Comparison of ENCODE assay signal across 2 cellular contexts in the genomic region with DNA sequence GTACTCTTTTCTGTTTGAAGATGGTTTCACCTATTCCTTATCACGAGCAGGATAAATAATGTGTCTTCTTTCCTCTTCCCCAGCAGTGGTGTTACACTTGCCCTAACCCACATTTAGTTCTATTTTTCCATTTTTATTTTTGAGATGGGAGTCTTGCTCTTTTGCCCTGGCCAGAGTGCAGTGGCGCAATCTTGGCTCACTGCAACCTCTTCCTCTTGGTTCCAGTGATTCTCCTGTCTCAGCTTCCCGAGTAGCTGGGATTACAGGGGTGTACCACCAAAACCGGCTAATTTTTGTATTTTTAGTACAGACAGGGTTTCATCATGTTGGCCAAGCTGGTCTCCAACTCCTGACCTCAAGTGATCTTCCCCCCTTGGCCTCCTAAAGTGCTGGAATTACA.
TF ChIP-seq lines count a peak whose summit lies in the region.

No MANE protein-coding gene starts in this region.

TF ChIP-seq in HepG2, 621 proteins besides CTCF, POLR2A, EP300 and RAD21 (continued from another document):
- TF ChIP-seq, protein P1, sequence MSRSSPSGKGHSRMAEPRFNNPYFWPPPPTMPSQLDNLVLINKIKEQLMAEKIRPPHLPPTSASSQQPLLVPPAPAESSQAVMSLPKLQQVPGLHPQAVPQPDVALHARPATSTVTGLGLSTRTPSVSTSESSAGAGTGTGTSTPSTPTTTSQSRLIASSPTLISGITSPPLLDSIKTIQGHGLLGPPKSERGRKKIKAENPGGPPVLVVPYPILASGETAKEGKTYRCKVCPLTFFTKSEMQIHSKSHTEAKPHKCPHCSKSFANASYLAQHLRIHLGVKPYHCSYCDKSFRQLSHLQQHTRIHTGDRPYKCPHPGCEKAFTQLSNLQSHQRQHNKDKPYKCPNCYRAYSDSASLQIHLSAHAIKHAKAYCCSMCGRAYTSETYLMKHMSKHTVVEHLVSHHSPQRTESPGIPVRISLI (CRISPR knock-in tag; IDR thresholded peaks at IDR 0.05; ENCODE audit: borderline replicate concordance), result no peak
- TF ChIP-seq, protein P2, sequence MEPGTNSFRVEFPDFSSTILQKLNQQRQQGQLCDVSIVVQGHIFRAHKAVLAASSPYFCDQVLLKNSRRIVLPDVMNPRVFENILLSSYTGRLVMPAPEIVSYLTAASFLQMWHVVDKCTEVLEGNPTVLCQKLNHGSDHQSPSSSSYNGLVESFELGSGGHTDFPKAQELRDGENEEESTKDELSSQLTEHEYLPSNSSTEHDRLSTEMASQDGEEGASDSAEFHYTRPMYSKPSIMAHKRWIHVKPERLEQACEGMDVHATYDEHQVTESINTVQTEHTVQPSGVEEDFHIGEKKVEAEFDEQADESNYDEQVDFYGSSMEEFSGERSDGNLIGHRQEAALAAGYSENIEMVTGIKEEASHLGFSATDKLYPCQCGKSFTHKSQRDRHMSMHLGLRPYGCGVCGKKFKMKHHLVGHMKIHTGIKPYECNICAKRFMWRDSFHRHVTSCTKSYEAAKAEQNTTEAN (CRISPR knock-in tag; conservative IDR thresholded peaks at IDR 0.05), result no peak
- peak; percentile 59 for TF ChIP-seq CEBPG (CRISPR knock-in tag; IDR thresholded peaks at IDR 0.05)
- 0 out of 2 replicates have a peak, but pooled peaks have one; percentile 29 for TF ChIP-seq HNF4A (CRISPR knock-in tag; IDR thresholded peaks at IDR 0.05)
- TF ChIP-seq, protein P3, sequence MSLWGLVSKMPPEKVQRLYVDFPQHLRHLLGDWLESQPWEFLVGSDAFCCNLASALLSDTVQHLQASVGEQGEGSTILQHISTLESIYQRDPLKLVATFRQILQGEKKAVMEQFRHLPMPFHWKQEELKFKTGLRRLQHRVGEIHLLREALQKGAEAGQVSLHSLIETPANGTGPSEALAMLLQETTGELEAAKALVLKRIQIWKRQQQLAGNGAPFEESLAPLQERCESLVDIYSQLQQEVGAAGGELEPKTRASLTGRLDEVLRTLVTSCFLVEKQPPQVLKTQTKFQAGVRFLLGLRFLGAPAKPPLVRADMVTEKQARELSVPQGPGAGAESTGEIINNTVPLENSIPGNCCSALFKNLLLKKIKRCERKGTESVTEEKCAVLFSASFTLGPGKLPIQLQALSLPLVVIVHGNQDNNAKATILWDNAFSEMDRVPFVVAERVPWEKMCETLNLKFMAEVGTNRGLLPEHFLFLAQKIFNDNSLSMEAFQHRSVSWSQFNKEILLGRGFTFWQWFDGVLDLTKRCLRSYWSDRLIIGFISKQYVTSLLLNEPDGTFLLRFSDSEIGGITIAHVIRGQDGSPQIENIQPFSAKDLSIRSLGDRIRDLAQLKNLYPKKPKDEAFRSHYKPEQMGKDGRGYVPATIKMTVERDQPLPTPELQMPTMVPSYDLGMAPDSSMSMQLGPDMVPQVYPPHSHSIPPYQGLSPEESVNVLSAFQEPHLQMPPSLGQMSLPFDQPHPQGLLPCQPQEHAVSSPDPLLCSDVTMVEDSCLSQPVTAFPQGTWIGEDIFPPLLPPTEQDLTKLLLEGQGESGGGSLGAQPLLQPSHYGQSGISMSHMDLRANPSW (CRISPR knock-in tag; IDR thresholded peaks at IDR 0.05; ENCODE audit: borderline replicate concordance), result no peak
- TF ChIP-seq ZNF354B (CRISPR knock-in tag; IDR thresholded peaks at IDR 0.05), result no peak
- peak; percentile 56 for TF ChIP-seq CEBPB (IDR thresholded peaks at IDR 0.05; ENCODE audit: borderline replicate concordance, low read depth, low read length)

TF ChIP-seq in SK-N-SH treated with all-trans-retinoic acid at 6 μM for 48 hours, 23 proteins besides CTCF, POLR2A, EP300 and RAD21 (continued from another document):
- TF ChIP-seq, protein P4, sequence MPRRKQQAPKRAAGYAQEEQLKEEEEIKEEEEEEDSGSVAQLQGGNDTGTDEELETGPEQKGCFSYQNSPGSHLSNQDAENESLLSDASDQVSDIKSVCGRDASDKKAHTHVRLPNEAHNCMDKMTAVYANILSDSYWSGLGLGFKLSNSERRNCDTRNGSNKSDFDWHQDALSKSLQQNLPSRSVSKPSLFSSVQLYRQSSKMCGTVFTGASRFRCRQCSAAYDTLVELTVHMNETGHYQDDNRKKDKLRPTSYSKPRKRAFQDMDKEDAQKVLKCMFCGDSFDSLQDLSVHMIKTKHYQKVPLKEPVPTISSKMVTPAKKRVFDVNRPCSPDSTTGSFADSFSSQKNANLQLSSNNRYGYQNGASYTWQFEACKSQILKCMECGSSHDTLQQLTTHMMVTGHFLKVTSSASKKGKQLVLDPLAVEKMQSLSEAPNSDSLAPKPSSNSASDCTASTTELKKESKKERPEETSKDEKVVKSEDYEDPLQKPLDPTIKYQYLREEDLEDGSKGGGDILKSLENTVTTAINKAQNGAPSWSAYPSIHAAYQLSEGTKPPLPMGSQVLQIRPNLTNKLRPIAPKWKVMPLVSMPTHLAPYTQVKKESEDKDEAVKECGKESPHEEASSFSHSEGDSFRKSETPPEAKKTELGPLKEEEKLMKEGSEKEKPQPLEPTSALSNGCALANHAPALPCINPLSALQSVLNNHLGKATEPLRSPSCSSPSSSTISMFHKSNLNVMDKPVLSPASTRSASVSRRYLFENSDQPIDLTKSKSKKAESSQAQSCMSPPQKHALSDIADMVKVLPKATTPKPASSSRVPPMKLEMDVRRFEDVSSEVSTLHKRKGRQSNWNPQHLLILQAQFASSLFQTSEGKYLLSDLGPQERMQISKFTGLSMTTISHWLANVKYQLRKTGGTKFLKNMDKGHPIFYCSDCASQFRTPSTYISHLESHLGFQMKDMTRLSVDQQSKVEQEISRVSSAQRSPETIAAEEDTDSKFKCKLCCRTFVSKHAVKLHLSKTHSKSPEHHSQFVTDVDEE (CRISPR knock-in tag; IDR thresholded peaks at IDR 0.05), result no peak
- TF ChIP-seq SNAI2 (CRISPR knock-in tag; IDR thresholded peaks at IDR 0.05), result no peak
- TF ChIP-seq GLIS3 (CRISPR knock-in tag; IDR thresholded peaks at IDR 0.05), result no peak
- TF ChIP-seq, protein P5, sequence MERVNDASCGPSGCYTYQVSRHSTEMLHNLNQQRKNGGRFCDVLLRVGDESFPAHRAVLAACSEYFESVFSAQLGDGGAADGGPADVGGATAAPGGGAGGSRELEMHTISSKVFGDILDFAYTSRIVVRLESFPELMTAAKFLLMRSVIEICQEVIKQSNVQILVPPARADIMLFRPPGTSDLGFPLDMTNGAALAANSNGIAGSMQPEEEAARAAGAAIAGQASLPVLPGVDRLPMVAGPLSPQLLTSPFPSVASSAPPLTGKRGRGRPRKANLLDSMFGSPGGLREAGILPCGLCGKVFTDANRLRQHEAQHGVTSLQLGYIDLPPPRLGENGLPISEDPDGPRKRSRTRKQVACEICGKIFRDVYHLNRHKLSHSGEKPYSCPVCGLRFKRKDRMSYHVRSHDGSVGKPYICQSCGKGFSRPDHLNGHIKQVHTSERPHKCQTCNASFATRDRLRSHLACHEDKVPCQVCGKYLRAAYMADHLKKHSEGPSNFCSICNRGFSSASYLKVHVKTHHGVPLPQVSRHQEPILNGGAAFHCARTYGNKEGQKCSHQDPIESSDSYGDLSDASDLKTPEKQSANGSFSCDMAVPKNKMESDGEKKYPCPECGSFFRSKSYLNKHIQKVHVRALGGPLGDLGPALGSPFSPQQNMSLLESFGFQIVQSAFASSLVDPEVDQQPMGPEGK (CRISPR knock-in tag; IDR thresholded peaks at IDR 0.05; ENCODE audit: borderline replicate concordance), result no peak
- TF ChIP-seq ZNF565 (CRISPR knock-in tag; conservative IDR thresholded peaks at IDR 0.05; ENCODE audit: low read depth), result no peak
- no peak for TF ChIP-seq ISL1 (CRISPR knock-in tag; IDR thresholded peaks at IDR 0.05)
- TF ChIP-seq ESRRG (CRISPR knock-in tag; IDR thresholded peaks at IDR 0.05), result no peak
- no peak for TF ChIP-seq TOX (CRISPR knock-in tag; IDR thresholded peaks at IDR 0.05; ENCODE audit: borderline replicate concordance)
- TF ChIP-seq, protein P6, sequence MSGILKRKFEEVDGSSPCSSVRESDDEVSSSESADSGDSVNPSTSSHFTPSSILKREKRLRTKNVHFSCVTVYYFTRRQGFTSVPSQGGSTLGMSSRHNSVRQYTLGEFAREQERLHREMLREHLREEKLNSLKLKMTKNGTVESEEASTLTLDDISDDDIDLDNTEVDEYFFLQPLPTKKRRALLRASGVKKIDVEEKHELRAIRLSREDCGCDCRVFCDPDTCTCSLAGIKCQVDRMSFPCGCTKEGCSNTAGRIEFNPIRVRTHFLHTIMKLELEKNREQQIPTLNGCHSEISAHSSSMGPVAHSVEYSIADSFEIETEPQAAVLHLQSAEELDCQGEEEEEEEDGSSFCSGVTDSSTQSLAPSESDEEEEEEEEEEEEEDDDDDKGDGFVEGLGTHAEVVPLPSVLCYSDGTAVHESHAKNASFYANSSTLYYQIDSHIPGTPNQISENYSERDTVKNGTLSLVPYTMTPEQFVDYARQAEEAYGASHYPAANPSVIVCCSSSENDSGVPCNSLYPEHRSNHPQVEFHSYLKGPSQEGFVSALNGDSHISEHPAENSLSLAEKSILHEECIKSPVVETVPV (CRISPR knock-in tag; IDR thresholded peaks at IDR 0.05), result no peak
- TF ChIP-seq, protein P7, sequence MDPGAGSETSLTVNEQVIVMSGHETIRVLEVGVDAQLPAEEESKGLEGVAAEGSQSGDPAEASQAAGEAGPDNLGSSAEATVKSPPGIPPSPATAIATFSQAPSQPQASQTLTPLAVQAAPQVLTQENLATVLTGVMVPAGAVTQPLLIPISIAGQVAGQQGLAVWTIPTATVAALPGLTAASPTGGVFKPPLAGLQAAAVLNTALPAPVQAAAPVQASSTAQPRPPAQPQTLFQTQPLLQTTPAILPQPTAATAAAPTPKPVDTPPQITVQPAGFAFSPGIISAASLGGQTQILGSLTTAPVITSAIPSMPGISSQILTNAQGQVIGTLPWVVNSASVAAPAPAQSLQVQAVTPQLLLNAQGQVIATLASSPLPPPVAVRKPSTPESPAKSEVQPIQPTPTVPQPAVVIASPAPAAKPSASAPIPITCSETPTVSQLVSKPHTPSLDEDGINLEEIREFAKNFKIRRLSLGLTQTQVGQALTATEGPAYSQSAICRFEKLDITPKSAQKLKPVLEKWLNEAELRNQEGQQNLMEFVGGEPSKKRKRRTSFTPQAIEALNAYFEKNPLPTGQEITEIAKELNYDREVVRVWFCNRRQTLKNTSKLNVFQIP (CRISPR knock-in tag; IDR thresholded peaks at IDR 0.05; ENCODE audit: borderline replicate concordance, low read depth), result no peak
- TF ChIP-seq TCF4 (CRISPR knock-in tag; IDR thresholded peaks at IDR 0.05; ENCODE audit: borderline replicate concordance), result no peak
- no peak for TF ChIP-seq PPARA (CRISPR knock-in tag; IDR thresholded peaks at IDR 0.05; ENCODE audit: borderline replicate concordance)
- no peak for TF ChIP-seq ZFP30 (CRISPR knock-in tag; IDR thresholded peaks at IDR 0.05)
- TF ChIP-seq, protein P8, sequence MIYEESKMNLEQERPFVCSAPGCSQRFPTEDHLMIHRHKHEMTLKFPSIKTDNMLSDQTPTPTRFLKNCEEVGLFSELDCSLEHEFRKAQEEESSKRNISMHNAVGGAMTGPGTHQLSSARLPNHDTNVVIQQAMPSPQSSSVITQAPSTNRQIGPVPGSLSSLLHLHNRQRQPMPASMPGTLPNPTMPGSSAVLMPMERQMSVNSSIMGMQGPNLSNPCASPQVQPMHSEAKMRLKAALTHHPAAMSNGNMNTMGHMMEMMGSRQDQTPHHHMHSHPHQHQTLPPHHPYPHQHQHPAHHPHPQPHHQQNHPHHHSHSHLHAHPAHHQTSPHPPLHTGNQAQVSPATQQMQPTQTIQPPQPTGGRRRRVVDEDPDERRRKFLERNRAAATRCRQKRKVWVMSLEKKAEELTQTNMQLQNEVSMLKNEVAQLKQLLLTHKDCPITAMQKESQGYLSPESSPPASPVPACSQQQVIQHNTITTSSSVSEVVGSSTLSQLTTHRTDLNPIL (CRISPR knock-in tag; IDR thresholded peaks at IDR 0.05; ENCODE audit: low read depth), result no peak
- no peak for TF ChIP-seq ARNTL (CRISPR knock-in tag; IDR thresholded peaks at IDR 0.05; ENCODE audit: borderline replicate concordance, low read depth)
- TF ChIP-seq BACH2 (CRISPR knock-in tag; IDR thresholded peaks at IDR 0.05; ENCODE audit: borderline replicate concordance), result no peak
- no peak for TF ChIP-seq RARB (CRISPR knock-in tag; IDR thresholded peaks at IDR 0.05)
